In genomic region chr5:14685757-14686156, GRCh38 we compare ENCODE assay signal across 8 cellular contexts. TPM values are rescaled to one million over a fixed set of nuclear protein-coding genes. Genes with fewer than 3 reads are reported as not detected.
DNase-seq lines count a peak whose midpoint lies in the region; ATAC-seq and TF ChIP-seq lines count a peak whose summit lies in the region.

No MANE protein-coding gene starts in this region.

- no peaks in the 10 kb centered on the region for H3K9me3 ChIP-seq in DND-41 (ENCODE audit: insufficient read depth, low read length, severe bottlenecking)

- no peaks in the 10 kb centered on the region for H3K27me3 ChIP-seq in DND-41 (ENCODE audit: insufficient read depth, low read length, poor library complexity)

- H3K4me2 ChIP-seq in DND-41 (ENCODE audit: insufficient read depth, low read length) = no peak overlapping the region

- peaks cover 21% of the 10 kb centered on the region for H3K79me2 ChIP-seq in DND-41 (ENCODE audit: insufficient read depth, low read length)

- ATAC-seq in DND-41 (ENCODE audit: insufficient read depth, low read depth) (peak; percentile 79), GM19452 (IDR thresholded peaks at IDR 0.05; ENCODE audit: unreplicated experiment) (peak; percentile 85), HG03354 (IDR thresholded peaks at IDR 0.05; ENCODE audit: poor library complexity, severe bottlenecking, unreplicated experiment) (peak; percentile 90)

- H3K4me1 ChIP-seq in DND-41 (ENCODE audit: insufficient read depth, low read length) = no peaks in the 10 kb centered on the region

- TF ChIP-seq CTCF in DND-41 (IDR thresholded peaks at IDR 0.05; ENCODE audit: borderline replicate concordance, extremely low read depth, low read length, poor library complexity, severe bottlenecking) = peak; percentile 74
- peak; percentile 76 for TF ChIP-seq CTCF in fibroblast of mammary gland (conservative IDR thresholded peaks at IDR 0.05; ENCODE audit: control insufficient read depth, insufficient read depth, low read depth, low read length)

- peaks cover 95% of the 10 kb centered on the region for H3K36me3 ChIP-seq in DND-41 (ENCODE audit: insufficient read depth, low read length)

- DNase-seq in DND-41 (peak; percentile 29), NCI-H526 (lab: John Stamatoyannopoulos, UW) (peak; percentile 50 to 74), fibroblast of mammary gland (ENCODE audit: low read depth) (peak; percentile 71), occipital lobe (lab: John Stamatoyannopoulos, UW) (peak; percentile 20), NCI-H187 treated with DMSO at 0.1 percent for 48 hours (lab: John Stamatoyannopoulos, UW) (no peak)
- DNase-seq in activated CD8-positive, alpha-beta memory T cell treated with anti-CD3 and anti-CD28 coated beads, Interleukin-2, amount 50 U/mL, for 4 hours = peak; percentile 29

- H3K27ac ChIP-seq in DND-41 (ENCODE audit: low read length) = peak overlapping the region; percentile 2; the same call in 1 of the 2 replicates

- H4K20me1 ChIP-seq in DND-41 (ENCODE audit: insufficient read depth, low read length) = peaks cover 16% of the 10 kb centered on the region

- no peak overlapping the region for H2AFZ ChIP-seq in DND-41 (ENCODE audit: low read depth, low read length)

- H3K4me3 ChIP-seq in DND-41 (ENCODE audit: low read depth in 1 of 2, low read length in 2 of 2) (no peak overlapping the region), fibroblast of mammary gland (ENCODE audit: control insufficient read depth, low read depth, low read length) (no peak overlapping the region)

- no peak overlapping the region for H3K9ac ChIP-seq in DND-41 (ENCODE audit: low read depth, low read length)

RNA-seq across cellular contexts. Expression of gene OTULIN, which starts 21.2 kb away (rescaled TPM):
- total RNA-seq in occipital lobe = 12.8 TPM
